8 cellular contexts compared by ENCODE assay signal in the genomic region with DNA sequence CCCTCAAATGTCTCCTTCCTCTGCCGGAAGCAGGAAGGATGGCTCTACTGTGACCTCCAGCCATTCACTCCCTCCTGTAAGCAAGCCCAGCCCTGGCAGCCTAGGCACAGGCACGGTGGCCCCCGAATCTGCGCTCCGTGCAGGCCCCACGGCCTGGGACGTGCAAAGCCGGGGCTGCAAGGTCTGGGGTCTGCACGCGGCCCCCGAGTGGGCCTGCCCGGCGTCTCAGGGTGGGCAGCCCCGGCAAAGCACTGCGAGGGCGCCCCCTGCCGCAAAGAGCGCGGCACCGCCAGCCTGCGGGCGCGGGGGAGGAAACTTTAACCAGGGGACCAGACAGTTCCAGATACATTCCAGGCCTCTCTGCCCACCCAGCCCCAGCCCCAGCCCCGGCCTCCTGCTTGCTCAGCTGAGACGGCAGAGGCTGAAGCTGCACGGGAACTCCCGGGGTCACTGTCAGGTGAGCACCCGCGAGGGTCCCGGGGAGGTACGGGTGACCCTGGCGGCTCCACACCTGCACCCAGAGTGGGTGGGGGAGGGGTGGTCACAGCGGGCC.
A peak's percentile ranks its signal among the peaks of the same experiment; 100 is the strongest.
DNase-seq lines count a peak whose midpoint lies in the region; ATAC-seq and TF ChIP-seq lines count a peak whose summit lies in the region.

No MANE protein-coding gene starts in this region.

- H3K36me3 ChIP-seq in ES-I3 (ENCODE audit: insufficient read depth, low read length) (peaks cover 7% of the 10 kb centered on the region; the same call in 1 of the 2 replicates), KMS-11 (ENCODE audit: insufficient read depth) (no peaks in the 10 kb centered on the region), Caco-2 (ENCODE audit: control insufficient read depth, insufficient read depth, low read length) (peaks cover 14% of the 10 kb centered on the region)

- CTCF ChIA-PET in Caco-2 (lab: Charles Lee) = no interaction called here

- H2AFZ ChIP-seq in KMS-11 (ENCODE audit: low read depth) = peak overlapping the region; percentile 81

- H3K79me2 ChIP-seq in KMS-11 (ENCODE audit: insufficient read depth, low read depth) = no peaks in the 10 kb centered on the region

- peaks cover 77% of the 10 kb centered on the region for H3K36me3 Mint-ChIP-seq in Caco-2 (ENCODE audit: insufficient read depth, unreplicated experiment)

- H3K27ac ChIP-seq in KMS-11 = peak overlapping the region; percentile 45

- intact Hi-C loops in Caco-2 (cut with micrococcal nuclease; ENCODE audit: unreplicated experiment) = no loop called here

- H3K27me3 ChIP-seq in KMS-11 (ENCODE audit: insufficient read depth, low read depth) (no peaks in the 10 kb centered on the region), Caco-2 (replicated peaks; ENCODE audit: control insufficient read depth, insufficient read depth, low read length) (no peaks in the 10 kb centered on the region)

- H3K9ac ChIP-seq in ES-I3 (ENCODE audit: low read depth, low read length) (peak overlapping the region; percentile 62; the same call in 1 of the 2 replicates), KMS-11 (peak overlapping the region; percentile 51; the same call in 1 of the 2 replicates)

- H3K4me3 Mint-ChIP-seq in Caco-2 (ENCODE audit: unreplicated experiment) = no peak overlapping the region

- ATAC-seq in HG03095 (IDR thresholded peaks at IDR 0.05; ENCODE audit: unreplicated experiment) = no peak
- no peak for ATAC-seq in HG02759 (IDR thresholded peaks at IDR 0.05; ENCODE audit: unreplicated experiment)

- H3K4me2 ChIP-seq in KMS-11 = peak overlapping the region; percentile 86

- no peak overlapping the region for H3K27ac Mint-ChIP-seq in Caco-2 (ENCODE audit: unreplicated experiment)

- peak; percentile 91 for TF ChIP-seq CTCF in KMS-11 (conservative IDR thresholded peaks at IDR 0.05; ENCODE audit: low read depth, low read length)
- peak in 1 of 2 experiments; percentile 36 for TF ChIP-seq CTCF in Caco-2 (IDR thresholded peaks at IDR 0.05; ENCODE audit: insufficient read depth in 1 of 2, low read depth in 1 of 2, low read length in 1 of 2, severe bottlenecking in 1 of 2, unreplicated experiment in 1 of 2)

- DNase-seq in anterior cingulate cortex (lab: John Stamatoyannopoulos, UW) (peak in 38 of 58 donors; percentile 17 to 83 (median 54)), Caco-2 (no peak)
- DNase-seq in stimulated activated CD8-positive, alpha-beta memory T cell treated with anti-CD3 and anti-CD28 coated beads, Interleukin-4, amount 100 ng/mL, for 24 hours (ENCODE audit: low read depth) = peak; percentile 14

- no peaks in the 10 kb centered on the region for H3K9me3 Mint-ChIP-seq in Caco-2 (ENCODE audit: unreplicated experiment)

- BruUV-seq in Caco-2 (replicated peaks; lab: Mats Ljungman, UMichigan) = no TSS peak

- H3K4me3 ChIP-seq in KMS-11 (IDR thresholded peaks at IDR 0.05; ENCODE audit: insufficient read depth, low read depth, low read length) (no peak overlapping the region), iPS-18c (ENCODE audit: insufficient read depth, low read depth, low read length) (peak overlapping the region; percentile 60), Caco-2 (ENCODE audit: low read depth, low read length) (no peak overlapping the region)

- peaks cover 8% of the 10 kb centered on the region; the same call in 1 of the 2 replicates for H3K4me1 ChIP-seq in ES-I3 (ENCODE audit: insufficient read depth, low read length)
- peaks cover 18% of the 10 kb centered on the region for H3K4me1 ChIP-seq in KMS-11 (ENCODE audit: low read depth, poor library complexity, severe bottlenecking)
- no peaks in the 10 kb centered on the region for H3K4me1 ChIP-seq in Caco-2

- no peaks in the 10 kb centered on the region for H3K27me3 Mint-ChIP-seq in Caco-2 (ENCODE audit: insufficient read depth, unreplicated experiment)

- no peaks in the 10 kb centered on the region for H4K20me1 ChIP-seq in KMS-11 (ENCODE audit: insufficient read depth)

- POLR2A ChIA-PET in Caco-2 (lab: Charles Lee) = no interaction called here

- H3K9me3 ChIP-seq in ES-I3 (ENCODE audit: control insufficient read depth, insufficient read depth, low read length) (no peaks in the 10 kb centered on the region), iPS-18c (ENCODE audit: control insufficient read depth, insufficient read depth, low read length) (peaks cover 3% of the 10 kb centered on the region), Caco-2 (no peaks in the 10 kb centered on the region)

- peaks cover 6% of the 10 kb centered on the region for H3K4me1 Mint-ChIP-seq in Caco-2 (ENCODE audit: low read depth, unreplicated experiment)

Comparison
In these comparisons a context has a peak if more than half of its experiments do, and no peak if none do; other contexts are left out.
1. DNase-seq: peak in anterior cingulate cortex (38 of 58) and stimulated activated CD8-positive, alpha-beta memory T cell treated with anti-CD3 and anti-CD28 coated beads, Interleukin-4, amount 100 ng/mL, for 24 hours (single experiment); none in Caco-2 (0 of 2).